In the genomic region with DNA sequence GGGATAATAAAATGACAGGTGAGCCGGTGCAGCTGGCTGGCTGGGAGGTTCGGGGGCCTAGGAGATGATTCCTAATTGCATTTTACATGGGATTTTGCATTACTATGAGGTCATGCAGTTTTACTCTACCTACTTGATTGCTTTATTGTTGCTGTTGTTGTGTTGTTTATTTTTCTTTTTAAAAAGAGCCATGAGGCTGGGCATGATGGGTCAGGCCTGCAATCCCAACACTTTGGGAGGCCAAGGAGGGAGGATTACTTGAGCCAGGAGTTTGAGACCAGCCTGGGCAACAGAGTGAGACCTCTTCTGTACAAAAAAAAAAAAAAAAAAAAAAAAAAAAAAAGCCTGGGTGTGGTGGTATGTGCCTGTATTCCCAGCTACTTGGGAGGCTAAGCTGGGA, we compare ENCODE assay signal across 18 cellular contexts.
DNase-seq lines count a peak whose midpoint lies in the region; ATAC-seq and TF ChIP-seq lines count a peak whose summit lies in the region.
"Had no signal": no experiment of that assay in that cellular context is flagged by ENCODE, and none has a peak within 500 bp of the region (broad histone marks: within the 10 kb centered on the region; RNA-seq: fewer than 3 reads in every experiment).

No MANE protein-coding gene starts in this region.

- DNase-seq in SK-N-SH (no peak), NCI-H1105 treated with DMSO at 0.1 percent for 48 hours (lab: John Stamatoyannopoulos, UW) (peak; percentile 83), WTC11 (ENCODE audit: low spot score) (no peak), osteoblast (ENCODE audit: insufficient read length, low spot score, missing footprints) (no peak), NCI-H2171 treated with DMSO at 0.1 percent for 48 hours (lab: John Stamatoyannopoulos, UW) (no peak), A172 (ENCODE audit: low spot score) (no peak)
- DNase-seq: BE2C; CD8-positive, alpha-beta T cell; COR-L47; DMS153; DMS79 treated with DMSO at 0.1 percent for 48 hours; GDM1; HCEC 1CT had no signal

- H4K20me1 ChIP-seq in SK-N-SH (ENCODE audit: insufficient read depth) (no peaks in the 10 kb centered on the region), osteoblast (ENCODE audit: insufficient read depth, low read length) (no peaks in the 10 kb centered on the region)

- no peak for TF ChIP-seq RAD21 in SK-N-SH (IDR thresholded peaks at IDR 0.05; ENCODE audit: low read length)

- H3K27ac ChIP-seq in SK-N-SH (ENCODE audit: low read depth in 2 of 2, low read length in 1 of 2) = no peak overlapping the region
- no peak overlapping the region for H3K27ac ChIP-seq in osteoblast (ENCODE audit: low read depth, low read length)
- H3K27ac ChIP-seq: A549, C4-2B had no signal

- H2AFZ ChIP-seq in SK-N-SH (ENCODE audit: low read depth) (0 out of 2 replicates have a peak overlapping the region, but pooled peaks have one; percentile 45), osteoblast (ENCODE audit: low read length) (peak overlapping the region; percentile 15)

- H3K9ac ChIP-seq in SK-N-SH = no peak overlapping the region

- H3K27ac Mint-ChIP-seq in WTC11 = peak overlapping the region; percentile 46; the same call in 1 of the 2 replicates
- H3K27ac Mint-ChIP-seq: CD8-positive, alpha-beta T cell; IgD-negative memory B cell had no signal

- CTCF ChIA-PET in SK-N-SH (lab: Yijun Ruan, JAX) (interaction anchor here (0.7 to 1.0 kb wide), 2 partner anchors 15 to 23 kb away, joined by 3 read pairs; no protein-coding TSS in a partner anchor), WTC11 (lab: Charles Lee) (no interaction called here)

- no peaks in the 10 kb centered on the region for H3K9me2 ChIP-seq in SK-N-SH

- H3K4me1 ChIP-seq in SK-N-SH (ENCODE audit: control insufficient read depth in 1 of 2, insufficient read depth in 2 of 2, low read depth in 1 of 2, low read length in 1 of 2) (peaks cover 0 to 7% of the 10 kb centered on the region in 2 experiments; a peak in 1 of 4 replicates), osteoblast (ENCODE audit: insufficient read depth, low read length) (peaks cover 17% of the 10 kb centered on the region)
- H3K4me1 ChIP-seq: BE2C had no signal

- TF ChIP-seq CTCF in SK-N-SH (IDR thresholded peaks at IDR 0.05) (no peak), WTC11 (IDR thresholded peaks at IDR 0.05) (no peak), osteoblast (IDR thresholded peaks at IDR 0.05; ENCODE audit: extremely low read depth, low read depth, low read length) (no peak)

- no peak for TF ChIP-seq EP300 in SK-N-SH (IDR thresholded peaks at IDR 0.05; ENCODE audit: borderline replicate concordance in 1 of 2, low read depth in 1 of 2, low read length in 1 of 2)

- no peaks in the 10 kb centered on the region; the same call in 1 of the 2 replicates for H3K36me3 Mint-ChIP-seq in WTC11
- H3K36me3 Mint-ChIP-seq: CD8-positive, alpha-beta T cell; IgD-negative memory B cell had no signal

- no peaks in the 10 kb centered on the region for H3K9me3 ChIP-seq in SK-N-SH
- H3K9me3 ChIP-seq in osteoblast (ENCODE audit: low read depth, low read length) = no peaks in the 10 kb centered on the region
- H3K9me3 ChIP-seq: A549, BE2C had no signal

- H3K4me3 ChIP-seq in SK-N-SH (ENCODE audit: low read depth in 2 of 2, low read length in 1 of 2) (no peak overlapping the region; a peak in 1 of 4 replicates), osteoblast (ENCODE audit: insufficient read depth, low read length) (no peak overlapping the region)
- H3K4me3 ChIP-seq: A549 had no signal

- H3K27me3 Mint-ChIP-seq in WTC11 (ENCODE audit: low read depth) = no peaks in the 10 kb centered on the region
- H3K27me3 Mint-ChIP-seq: IgD-negative memory B cell had no signal

- 90% methylated on average over 2 of the region's 2 CpGs for WGBS in SK-N-SH (ENCODE audit: low lambda C conversion rate)

- no peak for ATAC-seq in SK-N-SH treated with all-trans-retinoic acid at 6 μM for 48 hours
- no peak; the same call in 1 of the 2 replicates for ATAC-seq in WTC11
- ATAC-seq in HG02642 (IDR thresholded peaks at IDR 0.05; ENCODE audit: poor library complexity, unreplicated experiment) = no peak
- ATAC-seq: A549; CD8-positive, alpha-beta T cell had no signal

- no peak overlapping the region for H3K4me2 ChIP-seq in SK-N-SH
- H3K4me2 ChIP-seq in osteoblast (ENCODE audit: insufficient read depth, low read length) = no peak overlapping the region

- H3K79me2 ChIP-seq in SK-N-SH (ENCODE audit: insufficient read depth) (no peaks in the 10 kb centered on the region), osteoblast (ENCODE audit: insufficient read depth, low read length) (no peaks in the 10 kb centered on the region)

- peaks cover 17% of the 10 kb centered on the region for H3F3A ChIP-seq in SK-N-SH (replicated peaks; ENCODE audit: insufficient read depth)

- H3K36me3 ChIP-seq in SK-N-SH (replicated peaks in 1 of 2; ENCODE audit: control insufficient read depth in 1 of 2, insufficient read depth in 2 of 2, low read length in 1 of 2) (no peaks in the 10 kb centered on the region), osteoblast (ENCODE audit: insufficient read depth, low read length) (no peaks in the 10 kb centered on the region)
- H3K36me3 ChIP-seq: BE2C had no signal

- no peaks in the 10 kb centered on the region for H3K27me3 ChIP-seq in SK-N-SH (ENCODE audit: insufficient read depth)
- no peaks in the 10 kb centered on the region for H3K27me3 ChIP-seq in osteoblast (ENCODE audit: insufficient read depth, low read length)
- H3K27me3 ChIP-seq: BE2C had no signal

- H3K4me1 Mint-ChIP-seq in WTC11 = peaks cover 25% of the 10 kb centered on the region
- H3K4me1 Mint-ChIP-seq: IgD-negative memory B cell had no signal

- POLR2A ChIA-PET in SK-N-SH (lab: Yijun Ruan, JAX) = no interaction called here
- POLR2A ChIA-PET in WTC11 (lab: Charles Lee) = interaction anchor here (0.6 kb wide), 1 partner anchor 105 kb away, joined by 3 read pairs; a partner anchor contains a TSS

- no peak overlapping the region for H3K4me3 Mint-ChIP-seq in WTC11
- H3K4me3 Mint-ChIP-seq: CD8-positive, alpha-beta T cell; IgD-negative memory B cell had no signal

- H3K9me3 Mint-ChIP-seq in WTC11 = no peaks in the 10 kb centered on the region
- H3K9me3 Mint-ChIP-seq: CD8-positive, alpha-beta T cell; IgD-negative memory B cell had no signal

TF ChIP-seq in SK-N-SH, 30 proteins besides CTCF, POLR2A, EP300 and RAD21 (continues in another document):
- TF ChIP-seq, protein P1, sequence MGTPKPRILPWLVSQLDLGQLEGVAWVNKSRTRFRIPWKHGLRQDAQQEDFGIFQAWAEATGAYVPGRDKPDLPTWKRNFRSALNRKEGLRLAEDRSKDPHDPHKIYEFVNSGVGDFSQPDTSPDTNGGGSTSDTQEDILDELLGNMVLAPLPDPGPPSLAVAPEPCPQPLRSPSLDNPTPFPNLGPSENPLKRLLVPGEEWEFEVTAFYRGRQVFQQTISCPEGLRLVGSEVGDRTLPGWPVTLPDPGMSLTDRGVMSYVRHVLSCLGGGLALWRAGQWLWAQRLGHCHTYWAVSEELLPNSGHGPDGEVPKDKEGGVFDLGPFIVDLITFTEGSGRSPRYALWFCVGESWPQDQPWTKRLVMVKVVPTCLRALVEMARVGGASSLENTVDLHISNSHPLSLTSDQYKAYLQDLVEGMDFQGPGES (IDR thresholded peaks at IDR 0.05; ENCODE audit: low read depth, low read length) = no peak
- no peak for TF ChIP-seq MXI1 (IDR thresholded peaks at IDR 0.05; ENCODE audit: low read depth, low read length)
- TF ChIP-seq EZH2phosphoT487 (IDR thresholded peaks at IDR 0.05; ENCODE audit: borderline replicate concordance, low read depth) = no peak
- no peak for TF ChIP-seq NRF1 (IDR thresholded peaks at IDR 0.05; ENCODE audit: low read depth, low read length)
- no peak for TF ChIP-seq SMC3 (IDR thresholded peaks at IDR 0.05; ENCODE audit: low read depth, low read length)
- TF ChIP-seq RFX5 (IDR thresholded peaks at IDR 0.05; ENCODE audit: low read length) = no peak
- TF ChIP-seq CHD2 (IDR thresholded peaks at IDR 0.05; ENCODE audit: low read length, partially characterized antibody) = no peak

TF ChIP-seq in SK-N-SH treated with all-trans-retinoic acid at 6 μM for 48 hours, 23 proteins besides CTCF, POLR2A, EP300 and RAD21 (continues in another document):
- TF ChIP-seq, protein P2, sequence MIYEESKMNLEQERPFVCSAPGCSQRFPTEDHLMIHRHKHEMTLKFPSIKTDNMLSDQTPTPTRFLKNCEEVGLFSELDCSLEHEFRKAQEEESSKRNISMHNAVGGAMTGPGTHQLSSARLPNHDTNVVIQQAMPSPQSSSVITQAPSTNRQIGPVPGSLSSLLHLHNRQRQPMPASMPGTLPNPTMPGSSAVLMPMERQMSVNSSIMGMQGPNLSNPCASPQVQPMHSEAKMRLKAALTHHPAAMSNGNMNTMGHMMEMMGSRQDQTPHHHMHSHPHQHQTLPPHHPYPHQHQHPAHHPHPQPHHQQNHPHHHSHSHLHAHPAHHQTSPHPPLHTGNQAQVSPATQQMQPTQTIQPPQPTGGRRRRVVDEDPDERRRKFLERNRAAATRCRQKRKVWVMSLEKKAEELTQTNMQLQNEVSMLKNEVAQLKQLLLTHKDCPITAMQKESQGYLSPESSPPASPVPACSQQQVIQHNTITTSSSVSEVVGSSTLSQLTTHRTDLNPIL (CRISPR knock-in tag; IDR thresholded peaks at IDR 0.05; ENCODE audit: low read depth) = no peak
- TF ChIP-seq BACH2 (CRISPR knock-in tag; IDR thresholded peaks at IDR 0.05; ENCODE audit: borderline replicate concordance) = no peak
- no peak for TF ChIP-seq TOX (CRISPR knock-in tag; IDR thresholded peaks at IDR 0.05; ENCODE audit: borderline replicate concordance)
- no peak for TF ChIP-seq ZNF70 (CRISPR knock-in tag; IDR thresholded peaks at IDR 0.05)
- no peak for TF ChIP-seq ESRRG (CRISPR knock-in tag; IDR thresholded peaks at IDR 0.05)
- no peak for TF ChIP-seq ZNF8 (CRISPR knock-in tag; IDR thresholded peaks at IDR 0.05)
- TF ChIP-seq ZFP30 (CRISPR knock-in tag; IDR thresholded peaks at IDR 0.05) = no peak

TF ChIP-seq in WTC11, 78 proteins besides CTCF, POLR2A, EP300 and RAD21 (continues in another document):
- TF ChIP-seq, protein P3, sequence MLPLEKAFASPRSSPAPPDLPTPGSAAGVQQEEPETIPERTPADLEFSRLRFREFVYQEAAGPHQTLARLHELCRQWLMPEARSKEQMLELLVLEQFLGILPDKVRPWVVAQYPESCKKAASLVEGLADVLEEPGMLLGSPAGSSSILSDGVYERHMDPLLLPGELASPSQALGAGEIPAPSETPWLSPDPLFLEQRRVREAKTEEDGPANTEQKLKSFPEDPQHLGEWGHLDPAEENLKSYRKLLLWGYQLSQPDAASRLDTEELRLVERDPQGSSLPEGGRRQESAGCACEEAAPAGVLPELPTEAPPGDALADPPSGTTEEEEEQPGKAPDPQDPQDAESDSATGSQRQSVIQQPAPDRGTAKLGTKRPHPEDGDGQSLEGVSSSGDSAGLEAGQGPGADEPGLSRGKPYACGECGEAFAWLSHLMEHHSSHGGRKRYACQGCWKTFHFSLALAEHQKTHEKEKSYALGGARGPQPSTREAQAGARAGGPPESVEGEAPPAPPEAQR (CRISPR knock-in tag; IDR thresholded peaks at IDR 0.05) = no peak
- TF ChIP-seq JUN (CRISPR knock-in tag; IDR thresholded peaks at IDR 0.05) = no peak
- no peak for TF ChIP-seq RORB (CRISPR knock-in tag; IDR thresholded peaks at IDR 0.05)
- no peak for TF ChIP-seq ZNF232 (CRISPR knock-in tag; IDR thresholded peaks at IDR 0.05)
